In the genomic region with DNA sequence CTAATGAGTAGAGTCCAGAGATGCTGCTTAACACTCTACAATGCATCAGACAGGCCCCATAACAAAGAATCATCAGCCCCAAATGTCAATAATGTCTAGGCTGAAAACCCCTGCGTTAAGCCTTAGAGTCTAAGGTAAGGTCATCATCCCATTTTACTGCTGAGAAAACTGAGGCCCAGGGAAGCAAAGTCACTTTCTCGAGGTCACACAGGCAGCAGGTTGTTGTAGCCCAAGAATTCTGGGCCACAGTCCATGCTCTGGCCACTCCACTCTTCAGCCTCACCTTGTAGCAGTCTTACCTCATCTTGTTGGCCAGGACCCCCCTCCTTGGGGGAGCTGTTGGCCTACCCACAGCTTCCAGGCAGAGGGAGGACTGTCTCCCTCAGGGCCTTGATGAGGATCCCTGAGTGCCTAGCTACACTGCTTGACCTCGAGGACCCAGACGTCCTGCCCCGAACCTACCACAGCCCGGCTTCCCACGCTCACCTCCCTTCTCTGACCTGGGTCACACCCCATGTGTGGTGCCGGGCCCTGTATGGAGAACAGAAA, we compare ENCODE assay signal across 14 cellular contexts. TPM values are rescaled to one million over a fixed set of nuclear protein-coding genes. Genes with fewer than 3 reads are reported as not detected.
DNase-seq lines count a peak whose midpoint lies in the region; ATAC-seq and TF ChIP-seq lines count a peak whose summit lies in the region.
"Had no signal": no experiment of that assay in that cellular context is flagged by ENCODE, and none has a peak within 500 bp of the region (broad histone marks: within the 10 kb centered on the region; RNA-seq: fewer than 3 reads in every experiment).

No MANE protein-coding gene starts in this region.

- H3K9me2 ChIP-seq in HCT116 (ENCODE audit: insufficient read depth) = no peaks in the 10 kb centered on the region
- H3K9me2 ChIP-seq in PC-9 (ENCODE audit: insufficient read depth) = no peaks in the 10 kb centered on the region
- H3K9me2 ChIP-seq: SK-N-SH had no signal

- H3K27me3 ChIP-seq in HCT116 (ENCODE audit: insufficient read depth, low read length) (peaks cover 8% of the 10 kb centered on the region; the same call in 1 of the 2 replicates), PC-9 (ENCODE audit: insufficient read depth, low read depth) (no peaks in the 10 kb centered on the region)
- H3K27me3 ChIP-seq: brain microvascular endothelial cell had no signal

- no peak for ATAC-seq in HCT116
- ATAC-seq in stimulated activated effector memory CD8-positive, alpha-beta T cell treated with anti-CD3 and anti-CD28 coated beads, Interleukin-12 subunit alpha, Interleukin-12 subunit beta, amount 100 ng/mL, for 72 hours = no peak
- ATAC-seq: CD8-positive, alpha-beta T cell had no signal

- H3K4me2 ChIP-seq in HCT116 (ENCODE audit: low read length) (peak overlapping the region; percentile 15; the same call in 1 of the 2 replicates), PC-9 (peak overlapping the region; percentile 46)
- H3K4me2 ChIP-seq: SK-N-SH had no signal

- no peak for TF ChIP-seq RAD21 in HCT116 (IDR thresholded peaks at IDR 0.05; ENCODE audit: low read depth)

- peak overlapping the region; percentile 53 for H3K27ac Mint-ChIP-seq in glutamatergic neuron (ENCODE audit: unreplicated experiment)
- H3K27ac Mint-ChIP-seq in stimulated activated effector memory CD8-positive, alpha-beta T cell treated with anti-CD3 and anti-CD28 coated beads, Interleukin-12 subunit alpha, Interleukin-12 subunit beta, amount 100 ng/mL, for 72 hours = peak overlapping the region; percentile 33
- H3K27ac Mint-ChIP-seq: CD8-positive, alpha-beta T cell had no signal

- RAD21 ChIA-PET in HCT116 (lab: Charles Lee; ENCODE audit: low non-redundant PET in 1 of 2, low total read pairs in 2 of 2, uncharacterized antibody in 2 of 2, unreplicated experiment in 2 of 2) = no interaction called here

- H3K4me3 ChIP-seq in HCT116 (replicated peaks in 1 of 2; ENCODE audit: low read depth in 1 of 2, low read length in 2 of 2) (no peak overlapping the region), PC-9 (no peak overlapping the region)
- H3K4me3 ChIP-seq: psoas muscle had no signal

- H3K9me3 ChIP-seq in HCT116 (ENCODE audit: control insufficient read depth in 1 of 2, insufficient read depth in 1 of 2, low read depth in 1 of 2, low read length in 2 of 2) = no peaks in the 10 kb centered on the region
- peaks cover 7% of the 10 kb centered on the region for H3K9me3 ChIP-seq in PC-9 (ENCODE audit: insufficient read depth, low read depth)
- H3K9me3 ChIP-seq: SK-N-SH had no signal

- no peaks in the 10 kb centered on the region for H3K79me2 ChIP-seq in HCT116 (ENCODE audit: insufficient read depth, low read length)
- no peaks in the 10 kb centered on the region for H3K79me2 ChIP-seq in PC-9 (ENCODE audit: low read depth)

- H3K27me3 Mint-ChIP-seq in glutamatergic neuron (ENCODE audit: unreplicated experiment) = no peaks in the 10 kb centered on the region

- TF ChIP-seq CTCF in HCT116 (IDR thresholded peaks at IDR 0.05 in 2 of 3, conservative IDR thresholded peaks at IDR 0.05 in 1 of 3; ENCODE audit: borderline replicate concordance in 1 of 3, insufficient read depth in 1 of 3, low read depth in 2 of 3, low read length in 2 of 3) = no peak
- TF ChIP-seq CTCF in PC-9 (conservative IDR thresholded peaks at IDR 0.05) = no peak
- no peak for TF ChIP-seq CTCF in glutamatergic neuron (IDR thresholded peaks at IDR 0.05; ENCODE audit: partially characterized antibody, unreplicated experiment)

- intact Hi-C loops in HCT116 (cut with micrococcal nuclease) (no loop called here), PC-9 (cut with micrococcal nuclease; ENCODE audit: unreplicated experiment) (loop anchor here (2.0 kb wide), 1 partner anchor 18 kb away; no protein-coding TSS in a partner anchor)

- POLR2A ChIA-PET in HCT116 (lab: Charles Lee) (no interaction called here), PC-9 (lab: Charles Lee; ENCODE audit: unreplicated experiment) (no interaction called here)

- H3K36me3 Mint-ChIP-seq in glutamatergic neuron (ENCODE audit: unreplicated experiment) = peaks cover 13% of the 10 kb centered on the region
- no peaks in the 10 kb centered on the region for H3K36me3 Mint-ChIP-seq in stimulated activated effector memory CD8-positive, alpha-beta T cell treated with anti-CD3 and anti-CD28 coated beads, Interleukin-12 subunit alpha, Interleukin-12 subunit beta, amount 100 ng/mL, for 72 hours
- H3K36me3 Mint-ChIP-seq: CD8-positive, alpha-beta T cell had no signal

- DNase-seq in HCT116 (ENCODE audit: low read depth, low spot score) (no peak), PC-9 (no peak), glutamatergic neuron (no peak), HPDE6-E6E7 (ENCODE audit: extremely low spot score) (no peak), HuH-7.5 (ENCODE audit: low spot score) (no peak)
- DNase-seq in stimulated activated effector memory CD8-positive, alpha-beta T cell treated with anti-CD3 and anti-CD28 coated beads, Interleukin-12 subunit alpha, Interleukin-12 subunit beta, amount 100 ng/mL, for 72 hours (ENCODE audit: low spot score in 2 of 2) = no peak
- no peak for DNase-seq in activated CD8-positive, alpha-beta memory T cell treated with anti-CD3 and anti-CD28 coated beads, Interleukin-2, amount 50 U/mL, for 4 hours
- DNase-seq: activated gamma-delta T cell treated with Interleukin-2 at 50 U/mL for 16 hours; brain microvascular endothelial cell; CD8-positive, alpha-beta T cell; foreskin melanocyte; NCI-H1092 treated with DMSO at 0.1 percent for 48 hours; SK-N-SH had no signal

- H3F3A ChIP-seq in PC-9 (ENCODE audit: insufficient read depth, low read depth) = peaks cover 24% of the 10 kb centered on the region

- no peak for TF ChIP-seq POLR2A in HCT116 (IDR thresholded peaks at IDR 0.05; ENCODE audit: borderline replicate concordance, extremely low read depth, insufficient read depth, insufficient read length)

- no TSS peak for BruUV-seq in HCT116 (replicated peaks; lab: Mats Ljungman, UMichigan)
- no TSS peak for BruUV-seq in PC-9 (replicated peaks; lab: Mats Ljungman, UMichigan)

- H3K27ac ChIP-seq in HCT116 (ENCODE audit: low read depth, low read length) (no peak overlapping the region), PC-9 (peak overlapping the region; percentile 43)
- H3K27ac ChIP-seq: brain microvascular endothelial cell, psoas muscle had no signal

- peaks cover 5% of the 10 kb centered on the region for H3K4me1 Mint-ChIP-seq in glutamatergic neuron (ENCODE audit: low read depth, unreplicated experiment)
- peaks cover 36% of the 10 kb centered on the region for H3K4me1 Mint-ChIP-seq in stimulated activated effector memory CD8-positive, alpha-beta T cell treated with anti-CD3 and anti-CD28 coated beads, Interleukin-12 subunit alpha, Interleukin-12 subunit beta, amount 100 ng/mL, for 72 hours

- H4K20me1 ChIP-seq in HCT116 (ENCODE audit: insufficient read depth) (no peaks in the 10 kb centered on the region), PC-9 (ENCODE audit: insufficient read depth) (no peaks in the 10 kb centered on the region)

- H3K36me3 ChIP-seq in HCT116 (ENCODE audit: control insufficient read depth in 1 of 2, insufficient read depth in 2 of 2, low read length in 2 of 2) = no peaks in the 10 kb centered on the region
- no peaks in the 10 kb centered on the region for H3K36me3 ChIP-seq in PC-9 (ENCODE audit: low read depth)
- H3K36me3 ChIP-seq: brain microvascular endothelial cell had no signal

- no peak overlapping the region for H3K4me3 Mint-ChIP-seq in glutamatergic neuron (ENCODE audit: unreplicated experiment)
- no peak overlapping the region for H3K4me3 Mint-ChIP-seq in stimulated activated effector memory CD8-positive, alpha-beta T cell treated with anti-CD3 and anti-CD28 coated beads, Interleukin-12 subunit alpha, Interleukin-12 subunit beta, amount 100 ng/mL, for 72 hours
- H3K4me3 Mint-ChIP-seq: CD8-positive, alpha-beta T cell had no signal

- peaks cover 12 to 19% of the 10 kb centered on the region in 2 experiments; a peak in 3 of 4 replicates for H3K4me1 ChIP-seq in HCT116 (ENCODE audit: control insufficient read depth in 1 of 2, insufficient read depth in 2 of 2, low read length in 2 of 2)
- H3K4me1 ChIP-seq in PC-9 (replicated peaks; ENCODE audit: insufficient read depth) = peaks cover 24% of the 10 kb centered on the region
- H3K4me1 ChIP-seq: psoas muscle had no signal

- H2AFZ ChIP-seq in HCT116 (ENCODE audit: low read depth, low read length, poor library complexity, severe bottlenecking) (no peak overlapping the region), PC-9 (no peak overlapping the region)

- peaks cover 4% of the 10 kb centered on the region for H3K9me3 Mint-ChIP-seq in glutamatergic neuron (ENCODE audit: unreplicated experiment)
- H3K9me3 Mint-ChIP-seq in stimulated activated effector memory CD8-positive, alpha-beta T cell treated with anti-CD3 and anti-CD28 coated beads, Interleukin-12 subunit alpha, Interleukin-12 subunit beta, amount 100 ng/mL, for 72 hours = no peaks in the 10 kb centered on the region
- H3K9me3 Mint-ChIP-seq: CD8-positive, alpha-beta T cell had no signal

- CTCF ChIA-PET in HCT116 (lab: Charles Lee) (no interaction called here), PC-9 (lab: Charles Lee) (interaction anchor here (0.6 kb wide), 1 partner anchor 74 kb away, joined by 3 read pairs; no protein-coding TSS in a partner anchor)

- H3K9ac ChIP-seq in HCT116 (ENCODE audit: low read length) = no peak overlapping the region
- H3K9ac ChIP-seq: SK-N-SH had no signal

TF ChIP-seq in HCT116, 20 proteins besides CTCF, POLR2A, EP300 and RAD21 (continues in another document):
- TF ChIP-seq ZNF274 (IDR thresholded peaks at IDR 0.05; ENCODE audit: low read depth, low read length) (no peak), FOSL1 (IDR thresholded peaks at IDR 0.05; ENCODE audit: low read depth) (no peak), ZFX (IDR thresholded peaks at IDR 0.05) (no peak)
- TF ChIP-seq, protein P1, sequence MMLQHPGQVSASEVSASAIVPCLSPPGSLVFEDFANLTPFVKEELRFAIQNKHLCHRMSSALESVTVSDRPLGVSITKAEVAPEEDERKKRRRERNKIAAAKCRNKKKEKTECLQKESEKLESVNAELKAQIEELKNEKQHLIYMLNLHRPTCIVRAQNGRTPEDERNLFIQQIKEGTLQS (IDR thresholded peaks at IDR 0.05) = no peak

RNA-seq across cellular contexts. Expression of gene SMAD7, which starts 54.4 kb away (rescaled TPM):
- total RNA-seq in HCT116 (2021; ENCODE audit: unreplicated experiment) (7.2 TPM), PC-9 (2021) (5.0 and 5.8 TPM in 2 replicates), glutamatergic neuron (ENCODE audit: unreplicated experiment) (10.8 TPM)
- polyA plus RNA-seq in HCT116 (2012) = 3.6 and 4.2 TPM in 2 replicates
